11 cellular contexts compared by ENCODE assay signal in the genomic region with DNA sequence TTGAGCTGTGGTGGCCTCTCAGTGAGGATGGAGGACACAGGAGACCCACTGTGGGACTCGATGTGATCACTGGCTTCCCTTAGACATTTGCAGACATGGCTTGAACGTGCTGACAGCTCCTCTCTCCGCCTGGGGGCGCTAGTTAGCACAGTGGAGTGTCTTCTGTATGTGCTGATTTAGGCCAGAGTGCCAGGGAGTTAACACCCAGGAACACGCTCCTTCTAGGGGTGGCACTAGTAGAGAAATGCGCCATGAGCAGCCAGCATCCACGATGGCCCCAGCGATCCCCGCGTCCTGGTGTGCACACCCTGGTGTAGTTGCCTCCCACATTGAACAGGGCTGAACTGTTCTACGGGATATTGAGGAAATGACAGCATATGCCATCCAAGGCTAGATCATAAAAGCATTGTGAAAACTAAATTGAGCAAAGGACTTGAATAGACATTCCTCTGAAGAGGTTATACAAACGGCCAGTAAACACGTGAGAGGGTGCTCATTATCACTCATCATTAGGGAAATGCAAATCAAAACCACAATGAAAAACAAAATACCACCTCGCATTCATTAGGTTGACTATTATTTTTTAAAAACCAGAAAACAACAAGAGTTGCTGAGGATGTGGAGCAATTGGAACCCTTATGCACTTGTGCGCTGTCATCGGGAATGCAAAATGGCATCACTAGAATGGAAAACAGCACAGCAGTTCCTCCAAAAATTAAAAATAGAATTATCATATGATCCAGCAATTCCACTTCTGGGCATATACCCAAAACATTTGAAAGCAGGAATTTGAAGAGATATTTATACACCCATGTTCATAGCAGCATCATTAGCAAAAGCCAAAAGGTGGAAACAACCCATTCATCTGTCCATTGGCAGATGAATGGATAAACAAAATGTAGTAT. TPM values are rescaled to one million over a fixed set of nuclear protein-coding genes. Genes with fewer than 3 reads are reported as not detected.
A peak's percentile ranks its signal among the peaks of the same experiment; 100 is the strongest.
DNase-seq lines count a peak whose midpoint lies in the region; ATAC-seq and TF ChIP-seq lines count a peak whose summit lies in the region.
"Had no signal": no experiment of that assay in that cellular context is flagged by ENCODE, and none has a peak within 500 bp of the region (broad histone marks: within the 10 kb centered on the region; RNA-seq: fewer than 3 reads in every experiment).

No MANE protein-coding gene starts in this region.

- H3K27ac ChIP-seq in esophagus muscularis mucosa (replicated peaks in 1 of 4) (peak overlapping the region; percentile 47 to 77 (median 66)), psoas muscle (peak overlapping the region; percentile 62), hepatocyte (no peak overlapping the region)

- H3K36me3 ChIP-seq in esophagus muscularis mucosa, result no peaks in the 10 kb centered on the region
- H3K36me3 ChIP-seq in psoas muscle (ENCODE audit: insufficient read depth in 1 of 2, low read depth in 1 of 2), result no peaks in the 10 kb centered on the region
- no peaks in the 10 kb centered on the region for H3K36me3 ChIP-seq in hepatocyte (replicated peaks; ENCODE audit: insufficient read depth, low read depth)

- TF ChIP-seq CTCF in esophagus muscularis mucosa (IDR thresholded peaks at IDR 0.05) (peak in 1 of 3 experiments; percentile 6), psoas muscle (IDR thresholded peaks at IDR 0.05) (no peak), hepatocyte (IDR thresholded peaks at IDR 0.05; ENCODE audit: poor library complexity) (no peak)

- no peaks in the 10 kb centered on the region for H3K79me2 ChIP-seq in hepatocyte

- no peak for TF ChIP-seq EP300 in esophagus muscularis mucosa (IDR thresholded peaks at IDR 0.05)

- H3K4me3 ChIP-seq in esophagus muscularis mucosa (no peak overlapping the region), psoas muscle (no peak overlapping the region), hepatocyte (no peak overlapping the region)
- H3K4me3 ChIP-seq: dorsolateral prefrontal cortex had no signal

- intact Hi-C loops in esophagus muscularis mucosa (cut with DNase I) (no loop called here), psoas muscle (cut with DNase I) (no loop called here)

- H3K27me3 ChIP-seq in esophagus muscularis mucosa (no peaks in the 10 kb centered on the region), psoas muscle (ENCODE audit: insufficient read depth in 3 of 3, low read length in 2 of 3) (no peaks in the 10 kb centered on the region), hepatocyte (no peaks in the 10 kb centered on the region)

- no peak overlapping the region for H3K4me2 ChIP-seq in hepatocyte

- no peak for TF ChIP-seq POLR2A in esophagus muscularis mucosa (IDR thresholded peaks at IDR 0.05; ENCODE audit: low read depth)

- peak; percentile 69 to 87 (median 81) for ATAC-seq in psoas muscle
- no peak for ATAC-seq in GM19328 (IDR thresholded peaks at IDR 0.05; ENCODE audit: unreplicated experiment)
- ATAC-seq in HG02678 (IDR thresholded peaks at IDR 0.05; ENCODE audit: unreplicated experiment), result no peak
- ATAC-seq: activated CD8-positive, alpha-beta memory T cell treated with anti-CD3 and anti-CD28 coated beads, Interleukin-2, amount 10 ng/mL, durations not matched to agents 7 days and 5 days had no signal

- no peak overlapping the region for H2AFZ ChIP-seq in hepatocyte

- H3K9me2 ChIP-seq in hepatocyte (replicated peaks; ENCODE audit: insufficient read depth), result no peaks in the 10 kb centered on the region

- peaks cover 17 to 30% (median 23%) of the 10 kb centered on the region in 4 donors for H3K4me1 ChIP-seq in esophagus muscularis mucosa
- no peaks in the 10 kb centered on the region for H3K4me1 ChIP-seq in psoas muscle
- peaks cover 4% of the 10 kb centered on the region for H3K4me1 ChIP-seq in hepatocyte (ENCODE audit: insufficient read depth)

- H3K9me3 ChIP-seq in esophagus muscularis mucosa, result peaks cover 0 to 8% (median 2%) of the 10 kb centered on the region in 4 donors
- peaks cover 9% of the 10 kb centered on the region for H3K9me3 ChIP-seq in psoas muscle
- no peaks in the 10 kb centered on the region for H3K9me3 ChIP-seq in hepatocyte (ENCODE audit: low read depth)

- DNase-seq in NCI-H2196 (lab: John Stamatoyannopoulos, UW; ENCODE audit: unreplicated experiment), result peak; percentile 7
- DNase-seq in NCI-H2196 treated with DMSO at 0.1 percent for 48 hours (lab: John Stamatoyannopoulos, UW; ENCODE audit: unreplicated experiment), result no peak
- DNase-seq in MV-4-11 (lab: John Stamatoyannopoulos, UW), result peak; percentile 40
- DNase-seq in esophagus muscularis mucosa (ENCODE audit: extremely low spot score), result no peak
- DNase-seq in psoas muscle, result peak in 1 of 2 donors; percentile 33
- DNase-seq in hepatocyte (ENCODE audit: low spot score), result no peak
- DNase-seq: activated CD8-positive, alpha-beta memory T cell treated with anti-CD3 and anti-CD28 coated beads, Interleukin-2, amount 10 ng/mL, durations not matched to agents 7 days and 5 days; dorsolateral prefrontal cortex had no signal

- no peaks in the 10 kb centered on the region for H4K20me1 ChIP-seq in hepatocyte (ENCODE audit: insufficient read depth, poor library complexity, severe bottlenecking)

- 50% methylated on average over 15 of the region's 16 CpGs for WGBS in esophagus muscularis mucosa
- 34 to 39% (median 36%) methylated on average over 16 of the region's 16 CpGs for WGBS in psoas muscle, 3 donors
- WGBS in hepatocyte (ENCODE audit: low lambda C conversion rate, missing lambda C conversion rate), result 71% methylated on average over 16 of the region's 16 CpGs

RNA-seq across cellular contexts. Expression of a gene that starts 11.6 kb away (rescaled TPM):
- total RNA-seq in esophagus muscularis mucosa (1 to 10 TPM; 1.2 to 5.4 (median 2.5) TPM), psoas muscle (under 1 TPM in 3 of 4 donors, not detected in 1; 0.06 to 0.10 (median 0.09) TPM), hepatocyte (0.33 and 0.48 TPM in 2 replicates)
- polyA plus RNA-seq in psoas muscle (under 1 TPM; 0.03 to 0.06 (median 0.04) TPM), hepatocyte (0.37 TPM in 1 of 2 replicates, not detected in the other)
- polyA plus RNA-seq: AG04450 had no signal

RNA-seq across cellular contexts. Expression of a gene that starts 50.8 kb away (rescaled TPM):
- not detected for total RNA-seq in esophagus muscularis mucosa
- total RNA-seq in psoas muscle, result not detected
- polyA plus RNA-seq in psoas muscle, result not detected
- not detected in 2 replicates for total RNA-seq in hepatocyte
- not detected in 2 replicates for polyA plus RNA-seq in hepatocyte
- total RNA-seq: activated CD8-positive, alpha-beta memory T cell treated with anti-CD3 and anti-CD28 coated beads, Interleukin-2, amount 10 ng/mL, durations not matched to agents 7 days and 5 days; dorsolateral prefrontal cortex had no signal
- polyA plus RNA-seq: AG04450 had no signal

Comparison
In these comparisons a context has a peak if more than half of its experiments do, and no peak if none do; other contexts are left out.
1. DNase-seq: peak in NCI-H2196 (single experiment) and MV-4-11 (single experiment); none in NCI-H2196 treated with DMSO at 0.1 percent for 48 hours (single experiment), esophagus muscularis mucosa (single experiment) and hepatocyte (single experiment).
2. ATAC-seq: peak in psoas muscle (4 of 4); none in GM19328 (single experiment) and HG02678 (single experiment).